Comparison of ENCODE assay signal across 6 cellular contexts in genomic region chr11:130251763-130252162, GRCh38.
A peak's percentile ranks its signal among the peaks of the same experiment; 100 is the strongest.
DNase-seq lines count a peak whose midpoint lies in the region; ATAC-seq, FAIRE-seq and TF ChIP-seq lines count a peak whose summit lies in the region.
"Not testable (repeated sequence)": the region's sequence is repeated elsewhere in the genome, so short reads cannot be mapped to it uniquely, and the experiment has no call there.

No MANE protein-coding gene starts in this region.

- H3K27me3 ChIP-seq in GM23338 (ENCODE audit: insufficient read depth); K562 (ENCODE audit: control insufficient read depth in 2 of 2, insufficient read depth in 2 of 2, low read length in 2 of 2): not testable (repeated sequence)

- H3K79me2 ChIP-seq in GM23338 (replicated peaks; ENCODE audit: insufficient read depth) = peaks cover 98% of the 10 kb centered on the region
- H3K79me2 ChIP-seq in K562 (ENCODE audit: control insufficient read depth, insufficient read depth, low read length) = not testable (repeated sequence)

- not testable (repeated sequence) for TF ChIP-seq EP300 in K562 (IDR thresholded peaks at IDR 0.05; ENCODE audit: low read length)

- peak overlapping the region; percentile 28; the same call in 1 of the 2 replicates for H3K27ac ChIP-seq in GM23338 (ENCODE audit: low read depth)
- not testable (repeated sequence) for H3K27ac ChIP-seq in HEK293 (ENCODE audit: extremely low read depth, low read depth, low read length); K562 (ENCODE audit: extremely low read depth, low read depth, low read length)

- not testable (repeated sequence) for TF ChIP-seq POLR2A in K562 (conservative IDR thresholded peaks at IDR 0.05); erythroblast (IDR thresholded peaks at IDR 0.05; ENCODE audit: low read length)

- intact Hi-C loops in K562 (cut with micrococcal nuclease) = not testable (repeated sequence)

- not testable (repeated sequence) for H3K9ac ChIP-seq in K562 (ENCODE audit: insufficient read depth in 1 of 2, low read depth in 2 of 2, low read length in 2 of 2)

- H3K36me3 Mint-ChIP-seq in GM23338 (ENCODE audit: low read depth) = peaks cover 40% of the 10 kb centered on the region

- in situ Hi-C loops in K562 (cut with MboI) = not testable (repeated sequence)

- peaks cover 31% of the 10 kb centered on the region for H4K20me1 ChIP-seq in GM23338 (replicated peaks; ENCODE audit: insufficient read depth)
- not testable (repeated sequence) for H4K20me1 ChIP-seq in K562 (replicated peaks; ENCODE audit: control insufficient read depth, insufficient read depth, low read length)

- not testable (repeated sequence) for ATAC-seq in GM23338, K562

- H3K4me1 ChIP-seq in GM23338 (ENCODE audit: insufficient read depth) = peaks cover 27% of the 10 kb centered on the region
- not testable (repeated sequence) for H3K4me1 ChIP-seq in HEK293 (ENCODE audit: control insufficient read depth, insufficient read depth, low read length); K562 (replicated peaks in 1 of 2; ENCODE audit: control insufficient read depth in 2 of 2, insufficient read depth in 2 of 2, low read length in 2 of 2)

- DNase-seq in GM23338 (ENCODE audit: low spot score); K562 (ENCODE audit: extremely low read depth in 1 of 4, low spot score in 3 of 4): not testable (repeated sequence)
- DNase-seq in choroid plexus epithelial cell (ENCODE audit: low read depth) (peak; percentile 9), erythroblast (lab: John Stamatoyannopoulos, UW) (peak; percentile 3 to 12), fibroblast of pulmonary artery (ENCODE audit: low read depth) (peak; percentile 4)

- CTCF ChIA-PET in HEK293 (lab: Yijun Ruan, JAX) = interaction anchor here (0.6 kb wide), 1 partner anchor 664 kb away, joined by 3 read pairs; no protein-coding TSS in a partner anchor
- CTCF ChIA-PET in K562 (lab: Yijun Ruan, JAX; ENCODE audit: low intra/inter-chr PET ratio) = not testable (repeated sequence)

- TF ChIP-seq CTCF in GM23338 (conservative IDR thresholded peaks at IDR 0.05; ENCODE audit: low read depth in 2 of 2); HEK293 (tag by site-specific recombination; IDR thresholded peaks at IDR 0.05); K562 (IDR thresholded peaks at IDR 0.05 in 2 of 3, conservative IDR thresholded peaks at IDR 0.05 in 1 of 3; ENCODE audit: insufficient read depth in 2 of 3, low read depth in 1 of 3, low read length in 3 of 3); choroid plexus epithelial cell (conservative IDR thresholded peaks at IDR 0.05; ENCODE audit: low read depth, low read length); fibroblast of pulmonary artery (IDR thresholded peaks at IDR 0.05; ENCODE audit: low read length, missing control alignments): not testable (repeated sequence)

- not testable (repeated sequence) for FAIRE-seq in K562 (lab: Jason Lieb, UNC)

- BruUV-seq in K562 (replicated peaks; lab: Mats Ljungman, UMichigan) = not testable (repeated sequence)

- not testable (repeated sequence) for H3K9me1 ChIP-seq in K562 (ENCODE audit: control insufficient read depth, insufficient read depth, low read length)

- H3K4me2 ChIP-seq in GM23338; K562 (ENCODE audit: insufficient read depth, low read length): not testable (repeated sequence)

- POLR2A ChIA-PET in HEK293 (lab: Yijun Ruan, JAX) = not testable (repeated sequence)
- POLR2A ChIA-PET in K562 (lab: Yijun Ruan, JAX) = interaction anchor here (1.4 kb wide), 1 partner anchor 10 kb away, joined by 3 read pairs; no protein-coding TSS in a partner anchor

- not testable (repeated sequence) for H3K36me3 ChIP-seq in GM23338 (ENCODE audit: insufficient read depth); HEK293 (ENCODE audit: control insufficient read depth in 2 of 2, insufficient read depth in 1 of 2, low read length in 2 of 2); K562 (ENCODE audit: control insufficient read depth, insufficient read depth, low read length)

- not testable (repeated sequence) for H3K9me3 ChIP-seq in HEK293 (ENCODE audit: control insufficient read depth, insufficient read depth, low read depth, low read length); K562 (replicated peaks; ENCODE audit: control insufficient read depth, insufficient read depth, low read depth, low read length)

- not testable (repeated sequence) for H3K27ac Mint-ChIP-seq in GM23338

- not testable (repeated sequence) for TF ChIP-seq RAD21 in K562 (CRISPR knock-in tag; conservative IDR thresholded peaks at IDR 0.05 in 1 of 2, IDR thresholded peaks at IDR 0.05 in 1 of 2)

- H3K4me3 ChIP-seq in GM23338; HEK293 (ENCODE audit: low read depth, low read length); K562; choroid plexus epithelial cell (ENCODE audit: low read depth, low read length); fibroblast of pulmonary artery (replicated peaks; ENCODE audit: low read depth, low read length): not testable (repeated sequence)

- 36% methylated on average over 1 of the region's 1 CpG for WGBS in K562 (ENCODE audit: insufficient coverage, low coverage, missing lambda C conversion rate)

- not testable (repeated sequence) for H3F3A ChIP-seq in GM23338 (replicated peaks; ENCODE audit: low read depth)

- not testable (repeated sequence) for H3K9me2 ChIP-seq in GM23338 (ENCODE audit: insufficient read depth)

- peaks cover 32% of the 10 kb centered on the region for H3K4me1 Mint-ChIP-seq in GM23338

- not testable (repeated sequence) for H3K9me3 Mint-ChIP-seq in GM23338

- not testable (repeated sequence) for H2AFZ ChIP-seq in GM23338; K562 (ENCODE audit: low read depth, low read length)

- H3K4me3 Mint-ChIP-seq in GM23338 = not testable (repeated sequence)

- not testable (repeated sequence) for H3K27me3 Mint-ChIP-seq in GM23338 (ENCODE audit: insufficient read depth, low read depth, poor library complexity)

TF ChIP-seq in HEK293, 187 proteins besides CTCF, POLR2A, EP300 and RAD21:
- peak; percentile 88 for TF ChIP-seq ZNF529 (tag by site-specific recombination; IDR thresholded peaks at IDR 0.05; ENCODE audit: insufficient replicate concordance)
- TF ChIP-seq SETDB1 (IDR thresholded peaks at IDR 0.05; ENCODE audit: insufficient read length, low read length) = peak; percentile 82

TF ChIP-seq in K562, 482 proteins besides CTCF, POLR2A, EP300 and RAD21:
- TF ChIP-seq ZNF354B (CRISPR knock-in tag; IDR thresholded peaks at IDR 0.05) (peak; percentile 52; the same call in 1 of the 2 replicates), ZNF507 (tag; conservative IDR thresholded peaks at IDR 0.05) (peak; percentile 86)
